ENCODE assay signal across 8 cellular contexts in the genomic region with DNA sequence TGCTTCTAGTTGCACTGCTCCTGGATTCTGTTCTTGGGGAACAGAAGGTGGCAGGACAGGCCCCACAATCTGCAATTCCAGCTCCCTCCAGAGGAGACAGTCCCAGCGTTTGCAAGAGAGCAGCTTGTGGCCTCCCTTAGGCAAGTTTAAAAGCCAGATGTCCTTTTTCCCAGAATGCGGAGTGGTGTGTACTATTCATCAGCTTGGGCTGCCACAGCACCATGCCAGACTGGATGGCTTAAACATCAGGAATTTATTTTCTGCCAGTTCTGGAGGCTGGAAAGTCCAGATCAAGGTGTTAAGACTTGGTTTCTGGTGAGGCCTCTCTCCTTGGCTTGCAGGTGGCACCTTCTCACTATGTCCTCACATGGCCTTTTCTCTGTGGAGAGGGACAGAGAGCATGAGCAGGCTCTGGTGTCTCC. TPM values are rescaled to one million over a fixed set of nuclear protein-coding genes. Genes with fewer than 3 reads are reported as not detected.
DNase-seq lines count a peak whose midpoint lies in the region; TF ChIP-seq lines count a peak whose summit lies in the region.

No MANE protein-coding gene starts in this region.

- no peaks in the 10 kb centered on the region for H3K27me3 ChIP-seq in HL-60 (ENCODE audit: insufficient read depth, poor library complexity, severe bottlenecking)
- no peaks in the 10 kb centered on the region for H3K27me3 ChIP-seq in WERI-Rb-1 (ENCODE audit: insufficient read depth, low read depth, severe bottlenecking)

- DNase-seq in Caki2 (ENCODE audit: low read depth) (peak; percentile 42), HL-60 (ENCODE audit: low read depth in 1 of 2, low spot score in 1 of 2) (peak in 1 of 2 experiments; percentile 71), WERI-Rb-1 (peak; percentile 92), left kidney (ENCODE audit: low read depth, low spot score) (peak; percentile 62), Ammon's horn (ENCODE audit: low spot score) (no peak), ecto neural progenitor cell (ENCODE audit: low spot score) (no peak), occipital lobe (lab: John Stamatoyannopoulos, UW) (no peak), NCI-H2029 (lab: John Stamatoyannopoulos, UW) (no peak)

- TF ChIP-seq CTCF in HL-60 (IDR thresholded peaks at IDR 0.05; ENCODE audit: insufficient read depth, low read length), result peak; percentile 48
- peak; percentile 72 for TF ChIP-seq CTCF in WERI-Rb-1 (IDR thresholded peaks at IDR 0.05; ENCODE audit: low read depth, low read length)

- H3K4me3 ChIP-seq in HL-60 (replicated peaks; ENCODE audit: insufficient read depth, low read length), result no peak overlapping the region
- no peak overlapping the region for H3K4me3 ChIP-seq in WERI-Rb-1 (ENCODE audit: low read depth, low read length)

- no peaks in the 10 kb centered on the region for H3K9me3 ChIP-seq in WERI-Rb-1 (ENCODE audit: severe bottlenecking)

- H3K36me3 ChIP-seq in WERI-Rb-1, result no peaks in the 10 kb centered on the region

- H3K27ac ChIP-seq in HL-60 (replicated peaks) (no peak overlapping the region), WERI-Rb-1 (peak overlapping the region; percentile 72)

- in situ Hi-C loops in Caki2 (cut with HindIII; ENCODE audit: low pct_unique_long_range_greater_than_20kb, low sequenced_read_pairs), result no loop called here

RNA-seq across cellular contexts. Expression of gene MIAT, which starts 11.7 kb away (rescaled TPM):
- 0.20 TPM in 1 of 2 replicates, not detected in the other for total RNA-seq in Caki2 (2014; rRNA removed; shearing (Covaris generic); ENCODE audit: low replicate concordance)
- 221 TPM for total RNA-seq in occipital lobe

RNA-seq across cellular contexts. Expression of gene CRYBA4, which starts 47.3 kb away (rescaled TPM):
- not detected in 2 replicates for total RNA-seq in Caki2 (2014; rRNA removed; shearing (Covaris generic); ENCODE audit: low replicate concordance)
- not detected for total RNA-seq in occipital lobe

RNA-seq across cellular contexts. Expression of gene CRYBB1, which starts 51.2 kb away (rescaled TPM):
- total RNA-seq in Caki2 (2014; rRNA removed; shearing (Covaris generic); ENCODE audit: low replicate concordance), result not detected in 2 replicates
- 0.62 TPM for total RNA-seq in occipital lobe

Comparison
In these comparisons a context has a peak if more than half of its experiments do, and no peak if none do; other contexts are left out.
1. DNase-seq: peak in Caki2 (single experiment), WERI-Rb-1 (single experiment) and left kidney (single experiment); none in Ammon's horn (single experiment), ecto neural progenitor cell (single experiment), occipital lobe (single experiment) and NCI-H2029 (single experiment).
2. RNA of gene MIAT, which starts 11.7 kb away (total RNA-seq): 221 TPM in occipital lobe (single experiment); 0.20 TPM in Caki2; every median in the first group is over 100 times any median in the second.